ENCODE assay signal across 2 cellular contexts in the genomic region with DNA sequence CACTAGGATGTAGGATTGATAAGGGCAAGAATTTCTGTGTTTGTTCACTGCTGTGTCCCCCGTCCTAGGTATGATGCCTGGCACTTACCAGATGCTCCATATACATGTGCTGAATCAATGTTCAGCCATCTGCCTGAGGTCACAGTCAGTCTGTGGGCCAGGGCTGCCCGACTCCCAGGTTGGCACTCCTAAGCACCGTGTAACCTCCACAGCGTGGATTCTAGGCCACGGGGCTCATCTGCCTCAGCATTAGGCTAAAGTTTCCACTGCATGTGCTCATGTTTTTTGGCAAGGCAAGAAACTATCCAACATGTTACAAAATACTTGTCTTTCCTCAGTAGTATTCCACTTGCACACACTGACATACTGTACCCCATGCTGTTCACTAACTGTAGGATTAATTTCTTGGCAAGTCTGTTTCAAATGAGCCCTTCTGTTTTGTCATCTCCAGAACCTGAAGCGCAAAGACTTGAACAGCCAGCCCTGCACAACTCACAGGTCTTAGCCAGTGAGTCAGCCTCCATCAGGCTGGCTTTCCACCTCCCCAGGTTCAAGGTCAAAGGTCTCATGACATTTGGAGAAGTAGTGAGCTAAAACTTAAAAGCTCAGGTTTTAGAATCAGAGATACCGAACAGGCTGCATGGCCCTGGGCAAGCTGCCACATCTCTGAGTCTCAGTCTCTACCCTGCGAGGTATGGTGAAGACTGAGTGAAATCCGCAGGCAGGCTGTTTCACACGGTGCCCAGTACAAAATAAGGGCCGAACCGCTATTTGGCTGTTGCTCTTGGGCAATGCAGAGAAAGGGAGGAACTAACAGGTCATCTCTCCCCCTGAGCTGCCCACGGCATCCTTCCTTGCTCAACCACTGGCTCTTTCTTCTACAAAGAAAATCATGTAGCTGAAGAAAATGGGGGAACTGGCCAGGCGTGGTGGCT.
A peak's percentile ranks its signal among the peaks of the same experiment; 100 is the strongest.
TF ChIP-seq lines count a peak whose summit lies in the region.

No MANE protein-coding gene starts in this region.

TF ChIP-seq in HEK293, 187 proteins besides CTCF, POLR2A, EP300 and RAD21:
- TF ChIP-seq, protein P1, sequence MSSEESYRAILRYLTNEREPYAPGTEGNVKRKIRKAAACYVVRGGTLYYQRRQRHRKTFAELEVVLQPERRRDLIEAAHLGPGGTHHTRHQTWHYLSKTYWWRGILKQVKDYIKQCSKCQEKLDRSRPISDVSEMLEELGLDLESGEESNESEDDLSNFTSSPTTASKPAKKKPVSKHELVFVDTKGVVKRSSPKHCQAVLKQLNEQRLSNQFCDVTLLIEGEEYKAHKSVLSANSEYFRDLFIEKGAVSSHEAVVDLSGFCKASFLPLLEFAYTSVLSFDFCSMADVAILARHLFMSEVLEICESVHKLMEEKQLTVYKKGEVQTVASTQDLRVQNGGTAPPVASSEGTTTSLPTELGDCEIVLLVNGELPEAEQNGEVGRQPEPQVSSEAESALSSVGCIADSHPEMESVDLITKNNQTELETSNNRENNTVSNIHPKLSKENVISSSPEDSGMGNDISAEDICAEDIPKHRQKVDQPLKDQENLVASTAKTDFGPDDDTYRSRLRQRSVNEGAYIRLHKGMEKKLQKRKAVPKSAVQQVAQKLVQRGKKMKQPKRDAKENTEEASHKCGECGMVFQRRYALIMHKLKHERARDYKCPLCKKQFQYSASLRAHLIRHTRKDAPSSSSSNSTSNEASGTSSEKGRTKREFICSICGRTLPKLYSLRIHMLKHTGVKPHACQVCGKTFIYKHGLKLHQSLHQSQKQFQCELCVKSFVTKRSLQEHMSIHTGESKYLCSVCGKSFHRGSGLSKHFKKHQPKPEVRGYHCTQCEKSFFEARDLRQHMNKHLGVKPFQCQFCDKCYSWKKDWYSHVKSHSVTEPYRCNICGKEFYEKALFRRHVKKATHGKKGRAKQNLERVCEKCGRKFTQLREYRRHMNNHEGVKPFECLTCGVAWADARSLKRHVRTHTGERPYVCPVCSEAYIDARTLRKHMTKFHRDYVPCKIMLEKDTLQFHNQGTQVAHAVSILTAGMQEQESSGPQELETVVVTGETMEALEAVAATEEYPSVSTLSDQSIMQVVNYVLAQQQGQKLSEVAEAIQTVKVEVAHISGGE (tag by site-specific recombination; conservative IDR thresholded peaks at IDR 0.05; ENCODE audit: low read depth), result no peak
- TF ChIP-seq, protein P2, sequence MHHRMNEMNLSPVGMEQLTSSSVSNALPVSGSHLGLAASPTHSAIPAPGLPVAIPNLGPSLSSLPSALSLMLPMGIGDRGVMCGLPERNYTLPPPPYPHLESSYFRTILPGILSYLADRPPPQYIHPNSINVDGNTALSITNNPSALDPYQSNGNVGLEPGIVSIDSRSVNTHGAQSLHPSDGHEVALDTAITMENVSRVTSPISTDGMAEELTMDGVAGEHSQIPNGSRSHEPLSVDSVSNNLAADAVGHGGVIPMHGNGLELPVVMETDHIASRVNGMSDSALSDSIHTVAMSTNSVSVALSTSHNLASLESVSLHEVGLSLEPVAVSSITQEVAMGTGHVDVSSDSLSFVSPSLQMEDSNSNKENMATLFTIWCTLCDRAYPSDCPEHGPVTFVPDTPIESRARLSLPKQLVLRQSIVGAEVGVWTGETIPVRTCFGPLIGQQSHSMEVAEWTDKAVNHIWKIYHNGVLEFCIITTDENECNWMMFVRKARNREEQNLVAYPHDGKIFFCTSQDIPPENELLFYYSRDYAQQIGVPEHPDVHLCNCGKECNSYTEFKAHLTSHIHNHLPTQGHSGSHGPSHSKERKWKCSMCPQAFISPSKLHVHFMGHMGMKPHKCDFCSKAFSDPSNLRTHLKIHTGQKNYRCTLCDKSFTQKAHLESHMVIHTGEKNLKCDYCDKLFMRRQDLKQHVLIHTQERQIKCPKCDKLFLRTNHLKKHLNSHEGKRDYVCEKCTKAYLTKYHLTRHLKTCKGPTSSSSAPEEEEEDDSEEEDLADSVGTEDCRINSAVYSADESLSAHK (tag by site-specific recombination; IDR thresholded peaks at IDR 0.05), result no peak
- TF ChIP-seq GFI1B (tag by site-specific recombination; IDR thresholded peaks at IDR 0.05) (no peak), GLIS2 (tag by site-specific recombination; IDR thresholded peaks at IDR 0.05) (no peak), ZNF221 (tag by site-specific recombination; IDR thresholded peaks at IDR 0.05; ENCODE audit: borderline replicate concordance) (no peak), ZNF560 (tag by site-specific recombination; IDR thresholded peaks at IDR 0.05; ENCODE audit: borderline replicate concordance) (no peak), ZNF140 (tag by site-specific recombination; IDR thresholded peaks at IDR 0.05) (no peak), ZNF146 (tag by site-specific recombination; IDR thresholded peaks at IDR 0.05) (peak; percentile 63; the same call in 1 of the 2 replicates)
- TF ChIP-seq, protein P3, sequence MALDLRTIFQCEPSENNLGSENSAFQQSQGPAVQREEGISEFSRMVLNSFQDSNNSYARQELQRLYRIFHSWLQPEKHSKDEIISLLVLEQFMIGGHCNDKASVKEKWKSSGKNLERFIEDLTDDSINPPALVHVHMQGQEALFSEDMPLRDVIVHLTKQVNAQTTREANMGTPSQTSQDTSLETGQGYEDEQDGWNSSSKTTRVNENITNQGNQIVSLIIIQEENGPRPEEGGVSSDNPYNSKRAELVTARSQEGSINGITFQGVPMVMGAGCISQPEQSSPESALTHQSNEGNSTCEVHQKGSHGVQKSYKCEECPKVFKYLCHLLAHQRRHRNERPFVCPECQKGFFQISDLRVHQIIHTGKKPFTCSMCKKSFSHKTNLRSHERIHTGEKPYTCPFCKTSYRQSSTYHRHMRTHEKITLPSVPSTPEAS (tag by site-specific recombination; IDR thresholded peaks at IDR 0.05), result peak; percentile 65

TF ChIP-seq in GM12878, 131 proteins besides CTCF, POLR2A, EP300 and RAD21:
- no peak for TF ChIP-seq NBN (IDR thresholded peaks at IDR 0.05)
- no peak for TF ChIP-seq CHD2 (IDR thresholded peaks at IDR 0.05; ENCODE audit: borderline replicate concordance, low read depth, low read length)
- no peak for TF ChIP-seq KDM1A (IDR thresholded peaks at IDR 0.05; ENCODE audit: borderline replicate concordance)
- no peak for TF ChIP-seq MTA3 (IDR thresholded peaks at IDR 0.05; ENCODE audit: borderline replicate concordance, low read length)
- no peak for TF ChIP-seq RAD51 (IDR thresholded peaks at IDR 0.05)
- TF ChIP-seq PAX8 (IDR thresholded peaks at IDR 0.05), result no peak
- TF ChIP-seq FOS (IDR thresholded peaks at IDR 0.05; ENCODE audit: borderline replicate concordance, extremely low read depth, insufficient read length), result no peak
- no peak for TF ChIP-seq TARDBP (IDR thresholded peaks at IDR 0.05; ENCODE audit: borderline replicate concordance)
- no peak for TF ChIP-seq GATAD2B (conservative IDR thresholded peaks at IDR 0.05; ENCODE audit: low read depth)
- TF ChIP-seq, protein P4, sequence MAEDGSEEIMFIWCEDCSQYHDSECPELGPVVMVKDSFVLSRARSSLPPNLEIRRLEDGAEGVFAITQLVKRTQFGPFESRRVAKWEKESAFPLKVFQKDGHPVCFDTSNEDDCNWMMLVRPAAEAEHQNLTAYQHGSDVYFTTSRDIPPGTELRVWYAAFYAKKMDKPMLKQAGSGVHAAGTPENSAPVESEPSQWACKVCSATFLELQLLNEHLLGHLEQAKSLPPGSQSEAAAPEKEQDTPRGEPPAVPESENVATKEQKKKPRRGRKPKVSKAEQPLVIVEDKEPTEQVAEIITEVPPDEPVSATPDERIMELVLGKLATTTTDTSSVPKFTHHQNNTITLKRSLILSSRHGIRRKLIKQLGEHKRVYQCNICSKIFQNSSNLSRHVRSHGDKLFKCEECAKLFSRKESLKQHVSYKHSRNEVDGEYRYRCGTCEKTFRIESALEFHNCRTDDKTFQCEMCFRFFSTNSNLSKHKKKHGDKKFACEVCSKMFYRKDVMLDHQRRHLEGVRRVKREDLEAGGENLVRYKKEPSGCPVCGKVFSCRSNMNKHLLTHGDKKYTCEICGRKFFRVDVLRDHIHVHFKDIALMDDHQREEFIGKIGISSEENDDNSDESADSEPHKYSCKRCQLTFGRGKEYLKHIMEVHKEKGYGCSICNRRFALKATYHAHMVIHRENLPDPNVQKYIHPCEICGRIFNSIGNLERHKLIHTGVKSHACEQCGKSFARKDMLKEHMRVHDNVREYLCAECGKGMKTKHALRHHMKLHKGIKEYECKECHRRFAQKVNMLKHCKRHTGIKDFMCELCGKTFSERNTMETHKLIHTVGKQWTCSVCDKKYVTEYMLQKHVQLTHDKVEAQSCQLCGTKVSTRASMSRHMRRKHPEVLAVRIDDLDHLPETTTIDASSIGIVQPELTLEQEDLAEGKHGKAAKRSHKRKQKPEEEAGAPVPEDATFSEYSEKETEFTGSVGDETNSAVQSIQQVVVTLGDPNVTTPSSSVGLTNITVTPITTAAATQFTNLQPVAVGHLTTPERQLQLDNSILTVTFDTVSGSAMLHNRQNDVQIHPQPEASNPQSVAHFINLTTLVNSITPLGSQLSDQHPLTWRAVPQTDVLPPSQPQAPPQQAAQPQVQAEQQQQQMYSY (CRISPR knock-in tag; IDR thresholded peaks at IDR 0.05), result no peak
- TF ChIP-seq, protein P5, sequence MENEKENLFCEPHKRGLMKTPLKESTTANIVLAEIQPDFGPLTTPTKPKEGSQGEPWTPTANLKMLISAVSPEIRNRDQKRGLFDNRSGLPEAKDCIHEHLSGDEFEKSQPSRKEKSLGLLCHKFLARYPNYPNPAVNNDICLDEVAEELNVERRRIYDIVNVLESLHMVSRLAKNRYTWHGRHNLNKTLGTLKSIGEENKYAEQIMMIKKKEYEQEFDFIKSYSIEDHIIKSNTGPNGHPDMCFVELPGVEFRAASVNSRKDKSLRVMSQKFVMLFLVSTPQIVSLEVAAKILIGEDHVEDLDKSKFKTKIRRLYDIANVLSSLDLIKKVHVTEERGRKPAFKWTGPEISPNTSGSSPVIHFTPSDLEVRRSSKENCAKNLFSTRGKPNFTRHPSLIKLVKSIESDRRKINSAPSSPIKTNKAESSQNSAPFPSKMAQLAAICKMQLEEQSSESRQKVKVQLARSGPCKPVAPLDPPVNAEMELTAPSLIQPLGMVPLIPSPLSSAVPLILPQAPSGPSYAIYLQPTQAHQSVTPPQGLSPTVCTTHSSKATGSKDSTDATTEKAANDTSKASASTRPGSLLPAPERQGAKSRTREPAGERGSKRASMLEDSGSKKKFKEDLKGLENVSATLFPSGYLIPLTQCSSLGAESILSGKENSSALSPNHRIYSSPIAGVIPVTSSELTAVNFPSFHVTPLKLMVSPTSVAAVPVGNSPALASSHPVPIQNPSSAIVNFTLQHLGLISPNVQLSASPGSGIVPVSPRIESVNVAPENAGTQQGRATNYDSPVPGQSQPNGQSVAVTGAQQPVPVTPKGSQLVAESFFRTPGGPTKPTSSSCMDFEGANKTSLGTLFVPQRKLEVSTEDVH (IDR thresholded peaks at IDR 0.05; ENCODE audit: low read depth, partially characterized antibody), result no peak
- TF ChIP-seq, protein P6, sequence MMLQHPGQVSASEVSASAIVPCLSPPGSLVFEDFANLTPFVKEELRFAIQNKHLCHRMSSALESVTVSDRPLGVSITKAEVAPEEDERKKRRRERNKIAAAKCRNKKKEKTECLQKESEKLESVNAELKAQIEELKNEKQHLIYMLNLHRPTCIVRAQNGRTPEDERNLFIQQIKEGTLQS (IDR thresholded peaks at IDR 0.05; ENCODE audit: borderline replicate concordance, extremely low read depth, low read depth, low read length), result no peak
- TF ChIP-seq ZZZ3 (IDR thresholded peaks at IDR 0.05; ENCODE audit: control insufficient read depth, insufficient read length, low read depth), result no peak
